ENCODE assay signal across 8 cellular contexts in the genomic region with DNA sequence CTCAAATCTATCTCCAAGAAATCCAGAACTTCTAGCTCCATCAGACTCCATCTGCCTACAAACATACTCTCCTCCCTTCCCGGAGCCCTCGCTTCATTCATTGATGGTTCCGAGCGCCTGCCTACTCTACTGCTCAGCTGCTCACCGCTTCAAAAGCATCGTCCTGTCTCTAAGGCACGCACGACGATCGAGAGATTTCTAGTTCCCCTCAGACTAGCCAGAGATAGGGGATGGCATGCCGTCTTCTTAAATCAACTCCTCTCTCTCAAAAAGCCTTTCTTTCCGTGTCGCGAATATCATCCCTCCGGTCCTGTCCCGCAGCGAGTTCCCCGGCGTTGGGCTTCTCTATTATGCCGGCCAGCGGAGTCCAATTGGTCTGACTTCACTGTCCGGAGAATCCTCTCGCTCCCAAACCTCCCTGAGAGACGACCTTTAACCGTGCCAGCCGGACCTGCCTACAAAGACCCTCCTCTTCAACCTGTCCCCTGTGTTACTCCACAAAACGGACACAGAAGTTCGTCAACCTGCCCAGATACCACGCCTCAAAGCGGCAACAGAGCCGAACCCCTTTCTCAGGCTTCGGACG. TPM values are rescaled to one million over a fixed set of nuclear protein-coding genes. Genes with fewer than 3 reads are reported as not detected.
DNase-seq lines count a peak whose midpoint lies in the region; ATAC-seq and TF ChIP-seq lines count a peak whose summit lies in the region.

No MANE protein-coding gene starts in this region.

- peak overlapping the region; percentile 86 for H3K27ac ChIP-seq in AG04450 (ENCODE audit: low read depth, low read length)

- H3K27me3 Mint-ChIP-seq in natural killer cell treated with Interleukin-12 subunit alpha and Interleukin-12 subunit beta and Interleukin-15 and Interleukin-18, amount 100 ng/mL, for 72 hours = no peaks in the 10 kb centered on the region

- no peaks in the 10 kb centered on the region for H3K27me3 ChIP-seq in AG04450 (ENCODE audit: control insufficient read depth, insufficient read depth, low read length)

- POLR2A ChIA-PET in AG04450 (lab: Yijun Ruan, JAX) = interaction anchor here (0.8 to 3.7 kb wide), 32 partner anchors 8 to 268 kb away, joined by 3 to 67 read pairs (median 6); partner anchors contain the start of genes AHNAK, B3GAT3, C11orf98 and CSKMT

- H3K9me3 ChIP-seq in AG04450 (ENCODE audit: control insufficient read depth, insufficient read depth, low read length) = no peaks in the 10 kb centered on the region; the same call in 1 of the 2 replicates

- no peaks in the 10 kb centered on the region for H3K9me3 Mint-ChIP-seq in natural killer cell treated with Interleukin-12 subunit alpha and Interleukin-12 subunit beta and Interleukin-15 and Interleukin-18, amount 100 ng/mL, for 72 hours

- peaks cover 38% of the 10 kb centered on the region for H3K36me3 Mint-ChIP-seq in natural killer cell treated with Interleukin-12 subunit alpha and Interleukin-12 subunit beta and Interleukin-15 and Interleukin-18, amount 100 ng/mL, for 72 hours

- H3K4me3 ChIP-seq in AG04450 (ENCODE audit: low read depth, low read length) = peak overlapping the region; percentile 92
- peak overlapping the region; percentile 99 for H3K4me3 ChIP-seq in epithelial cell of esophagus (ENCODE audit: low read length)

- intact Hi-C loops in posterior vena cava (cut with DNase I) = no loop called here

- CTCF ChIA-PET in AG04450 (lab: Charles Lee) = interaction anchor here (1.0 to 2.7 kb wide), 9 partner anchors 12 to 213 kb away, joined by 3 to 19 read pairs (median 4); partner anchors contain the start of gene MTA2

- peak; percentile 4 for ATAC-seq in GM21717 (IDR thresholded peaks at IDR 0.05; ENCODE audit: unreplicated experiment)
- no peak for ATAC-seq in natural killer cell treated with Interleukin-12 subunit alpha and Interleukin-12 subunit beta and Interleukin-15 and Interleukin-18, amount 100 ng/mL, for 72 hours

- TF ChIP-seq CTCF in AG04450 (IDR thresholded peaks at IDR 0.05; ENCODE audit: low read depth, low read length) (no peak), epithelial cell of esophagus (IDR thresholded peaks at IDR 0.05; ENCODE audit: insufficient read depth, low read depth, low read length, missing control alignments) (no peak)

- no peak for DNase-seq in AG04450 (ENCODE audit: low read depth, low spot score)
- peak; percentile 30 for DNase-seq in SW480 (ENCODE audit: low spot score)
- DNase-seq in epithelial cell of esophagus (ENCODE audit: low read depth) = no peak
- no peak for DNase-seq in natural killer cell treated with Interleukin-12 subunit alpha and Interleukin-12 subunit beta and Interleukin-15 and Interleukin-18, amount 100 ng/mL, for 72 hours (ENCODE audit: low spot score)
- DNase-seq in GDM1 (lab: John Stamatoyannopoulos, UW) = no peak
- DNase-seq in posterior vena cava (ENCODE audit: low spot score) = no peak
- DNase-seq in activated CD4-positive, CD25-positive, alpha-beta regulatory T cell (lab: John Stamatoyannopoulos, UW) = no peak

- H3K4me1 Mint-ChIP-seq in natural killer cell treated with Interleukin-12 subunit alpha and Interleukin-12 subunit beta and Interleukin-15 and Interleukin-18, amount 100 ng/mL, for 72 hours (ENCODE audit: low read depth in 2 of 2) = peaks cover 45 to 48% of the 10 kb centered on the region in 2 donors

- H3K27ac Mint-ChIP-seq in natural killer cell treated with Interleukin-12 subunit alpha and Interleukin-12 subunit beta and Interleukin-15 and Interleukin-18, amount 100 ng/mL, for 72 hours = peak overlapping the region; percentile 97 to 98

- H3K4me3 Mint-ChIP-seq in natural killer cell treated with Interleukin-12 subunit alpha and Interleukin-12 subunit beta and Interleukin-15 and Interleukin-18, amount 100 ng/mL, for 72 hours = peak overlapping the region; percentile 97

RNA-seq across cellular contexts. Expression of gene EEF1G, which starts 0.6 kb away (rescaled TPM):
- polyA plus RNA-seq in AG04450 (2011; rRNA removed) = 2,186 and 2,474 TPM in 2 replicates
- 1,515 and 1,839 TPM in 2 replicates for polyA minus RNA-seq in AG04450 (2011; rRNA and poly(A)+ RNA removed)
- 1,000 to 10,000 TPM in 1 of 2 donors, 100 to 1,000 TPM in 1; 898 to 1,016 TPM for total RNA-seq in natural killer cell treated with Interleukin-12 subunit alpha and Interleukin-12 subunit beta and Interleukin-15 and Interleukin-18, amount 100 ng/mL, for 72 hours
- 100 to 1,000 TPM; 706 to 749 TPM for total RNA-seq in posterior vena cava

RNA-seq across cellular contexts. Expression of gene TUT1, which starts 18.2 kb away (rescaled TPM):
- polyA plus RNA-seq in AG04450 (2011; rRNA removed) = 7.8 and 9.0 TPM in 2 replicates
- 6.3 and 6.4 TPM in 2 replicates for polyA minus RNA-seq in AG04450 (2011; rRNA and poly(A)+ RNA removed)
- total RNA-seq in natural killer cell treated with Interleukin-12 subunit alpha and Interleukin-12 subunit beta and Interleukin-15 and Interleukin-18, amount 100 ng/mL, for 72 hours = 10 to 100 TPM; 24.1 to 35.7 TPM
- total RNA-seq in posterior vena cava = 10 to 100 TPM; 10.7 to 14.1 TPM

RNA-seq across cellular contexts. Expression of gene AHNAK, which starts 26.5 kb away (rescaled TPM):
- polyA plus RNA-seq in AG04450 (2011; rRNA removed) = 231 and 243 TPM in 2 replicates
- polyA minus RNA-seq in AG04450 (2011; rRNA and poly(A)+ RNA removed) = 780 and 843 TPM in 2 replicates
- 10 to 100 TPM; 49.2 to 60.0 TPM for total RNA-seq in natural killer cell treated with Interleukin-12 subunit alpha and Interleukin-12 subunit beta and Interleukin-15 and Interleukin-18, amount 100 ng/mL, for 72 hours
- 100 to 1,000 TPM; 938 to 955 TPM for total RNA-seq in posterior vena cava

RNA-seq across cellular contexts. Expression of gene MTA2, which starts 28.6 kb away (rescaled TPM):
- 22.9 and 36.7 TPM in 2 replicates for polyA plus RNA-seq in AG04450 (2011; rRNA removed)
- polyA minus RNA-seq in AG04450 (2011; rRNA and poly(A)+ RNA removed) = 63.1 and 79.4 TPM in 2 replicates
- total RNA-seq in natural killer cell treated with Interleukin-12 subunit alpha and Interleukin-12 subunit beta and Interleukin-15 and Interleukin-18, amount 100 ng/mL, for 72 hours = 100 to 1,000 TPM; 234 to 259 TPM
- total RNA-seq in posterior vena cava = 10 to 100 TPM; 56.5 to 67.2 TPM

RNA-seq across cellular contexts. Expression of gene EML3, which starts 39.5 kb away (rescaled TPM):
- 17.1 and 18.6 TPM in 2 replicates for polyA plus RNA-seq in AG04450 (2011; rRNA removed)
- polyA minus RNA-seq in AG04450 (2011; rRNA and poly(A)+ RNA removed) = 15.8 and 18.9 TPM in 2 replicates
- total RNA-seq in natural killer cell treated with Interleukin-12 subunit alpha and Interleukin-12 subunit beta and Interleukin-15 and Interleukin-18, amount 100 ng/mL, for 72 hours = 100 to 1,000 TPM; 122 to 205 TPM
- 10 to 100 TPM; 58.7 to 63.8 TPM for total RNA-seq in posterior vena cava

Comparison
In these comparisons a context has a peak if more than half of its experiments do, and no peak if none do; other contexts are left out.
1. RNA of gene AHNAK, which starts 26.5 kb away (total RNA-seq): 938 to 955 TPM in posterior vena cava; 49.2 to 60.0 TPM in natural killer cell treated with Interleukin-12 subunit alpha and Interleukin-12 subunit beta and Interleukin-15 and Interleukin-18, amount 100 ng/mL, for 72 hours; every median in the first group is over 10 times any median in the second.